11 cellular contexts compared by ENCODE assay signal in genomic region chr10:48399056-48399541, GRCh38.
DNase-seq lines count a peak whose midpoint lies in the region; ATAC-seq and TF ChIP-seq lines count a peak whose summit lies in the region.
"Had no signal": no experiment of that assay in that cellular context is flagged by ENCODE, and none has a peak within 500 bp of the region (broad histone marks: within the 10 kb centered on the region; RNA-seq: fewer than 3 reads in every experiment).

No MANE protein-coding gene starts in this region.

- H3K9me3 ChIP-seq in RWPE2 (ENCODE audit: severe bottlenecking) (no peaks in the 10 kb centered on the region), tibial nerve (no peaks in the 10 kb centered on the region), mucosa of descending colon (no peaks in the 10 kb centered on the region)

- DNase-seq in ELF-1 (ENCODE audit: low read depth, low spot score) (peak; percentile 5), RWPE2 (ENCODE audit: low spot score) (no peak), left ventricle myocardium superior (no peak), pons (ENCODE audit: low spot score) (peak; percentile 24), NCI-H774 (lab: John Stamatoyannopoulos, UW) (no peak), tibial nerve (ENCODE audit: low spot score in 2 of 2) (no peak), mucosa of descending colon (no peak), NCI-H1417 treated with DMSO at 0.1 percent for 48 hours (lab: John Stamatoyannopoulos, UW) (no peak)
- DNase-seq: activated CD8-positive, alpha-beta memory T cell treated with anti-CD3 and anti-CD28 coated beads for 24 hours; cerebellar nuclear complex; GDM1 had no signal

- H3K36me3 ChIP-seq in RWPE2 (ENCODE audit: low read depth): no peaks in the 10 kb centered on the region
- H3K36me3 ChIP-seq in tibial nerve: no peaks in the 10 kb centered on the region
- no peaks in the 10 kb centered on the region for H3K36me3 ChIP-seq in mucosa of descending colon (ENCODE audit: low read depth)

- TF ChIP-seq EP300 in tibial nerve (IDR thresholded peaks at IDR 0.05): no peak

- TF ChIP-seq CTCF in RWPE2 (IDR thresholded peaks at IDR 0.05; ENCODE audit: poor library complexity, severe bottlenecking): no peak
- TF ChIP-seq CTCF in tibial nerve (IDR thresholded peaks at IDR 0.05): no peak
- no peak for TF ChIP-seq CTCF in mucosa of descending colon (IDR thresholded peaks at IDR 0.05)

- TF ChIP-seq POLR2A in tibial nerve (IDR thresholded peaks at IDR 0.05): no peak

- H3K27me3 ChIP-seq in RWPE2 (ENCODE audit: insufficient read depth, poor library complexity, severe bottlenecking) (no peaks in the 10 kb centered on the region), tibial nerve (no peaks in the 10 kb centered on the region)

- H3K27ac ChIP-seq in RWPE2 (ENCODE audit: poor library complexity, severe bottlenecking) (peak overlapping the region; percentile 64), tibial nerve (no peak overlapping the region)

- H3K4me3 ChIP-seq in RWPE2 (ENCODE audit: severe bottlenecking) (no peak overlapping the region), tibial nerve (no peak overlapping the region), mucosa of descending colon (no peak overlapping the region)

- ATAC-seq in RWPE2 (ENCODE audit: low read depth): 0 out of 3 replicates have a peak, but pooled peaks have one; percentile 17
- peak; percentile 58 for ATAC-seq in left ventricle myocardium superior
- ATAC-seq in mucosa of descending colon: no peak

- intact Hi-C loops in left ventricle myocardium superior (cut with micrococcal nuclease): no loop called here
- intact Hi-C loops in mucosa of descending colon (cut with DNase I, micrococcal nuclease): no loop called here

- H3K4me1 ChIP-seq in RWPE2 (ENCODE audit: insufficient read depth, poor library complexity, severe bottlenecking) (peaks cover 14% of the 10 kb centered on the region), tibial nerve (peaks cover 0 to 18% (median 0%) of the 10 kb centered on the region in 4 donors), mucosa of descending colon (ENCODE audit: low read depth) (no peaks in the 10 kb centered on the region)

- WGBS in tibial nerve, 2 donors: 73 to 75% methylated on average over 5 of the region's 5 CpGs

Comparison
In these comparisons a context has a peak if more than half of its experiments do, and no peak if none do; other contexts are left out.
1. DNase-seq: peak in ELF-1 (single experiment) and pons (single experiment); none in RWPE2 (single experiment), left ventricle myocardium superior (single experiment), NCI-H774 (single experiment), tibial nerve (0 of 2), mucosa of descending colon (0 of 3) and NCI-H1417 treated with DMSO at 0.1 percent for 48 hours (single experiment).